31 cellular contexts compared by ENCODE assay signal in genomic region chr1:214372092-214372491, GRCh38.
A peak's percentile ranks its signal among the peaks of the same experiment; 100 is the strongest.
DNase-seq lines count a peak whose midpoint lies in the region; ATAC-seq, FAIRE-seq and TF ChIP-seq lines count a peak whose summit lies in the region.
"Had no signal": no experiment of that assay in that cellular context is flagged by ENCODE, and none has a peak within 500 bp of the region (broad histone marks: within the 10 kb centered on the region; RNA-seq: fewer than 3 reads in every experiment).

No MANE protein-coding gene starts in this region.

- no peaks in the 10 kb centered on the region for H3K27me3 ChIP-seq in endothelial cell of umbilical vein (ENCODE audit: control insufficient read depth in 2 of 2, insufficient read depth in 2 of 2, low read length in 2 of 2)
- H3K27me3 ChIP-seq: sigmoid colon had no signal

- TF ChIP-seq CTCF in endothelial cell of umbilical vein (IDR thresholded peaks at IDR 0.05; ENCODE audit: extremely low read depth in 1 of 2, insufficient read depth in 1 of 2, low read depth in 1 of 2, low read length in 2 of 2) (no peak), mesothelial cell of epicardium (IDR thresholded peaks at IDR 0.05; ENCODE audit: unreplicated experiment) (no peak)

- H3K4me1 Mint-ChIP-seq in mesothelial cell of epicardium: peaks cover 65% of the 10 kb centered on the region
- H3K4me1 Mint-ChIP-seq in activated CD4-positive, alpha-beta memory T cell treated with anti-CD3 and anti-CD28 coated beads, Interleukin-2, amount 10 ng/mL, durations not matched to agents 7 days and 5 days: no peaks in the 10 kb centered on the region
- H3K4me1 Mint-ChIP-seq: activated naive CD4-positive, alpha-beta T cell treated with anti-CD3 and anti-CD28 coated beads, Interleukin-2, amount 50 U/mL, for 24 hours; activated T-helper 17 cell treated with anti-CD3 and anti-CD28 coated beads, Interleukin-2, amount 50 U/mL, for 72 hours; central memory CD8-positive, alpha-beta T cell; IgD-negative memory B cell; memory B cell; stimulated activated naive B cell treated with anti-CD40 and anti-IgM and Interleukin-4, amounts not matched to agents 10 μg/mL and 1 μg/mL and 100 μg/mL, for 72 hours had no signal

- no peaks in the 10 kb centered on the region for H3K79me2 ChIP-seq in endothelial cell of umbilical vein (ENCODE audit: control insufficient read depth, insufficient read depth, low read length)

- peak overlapping the region; percentile 92 for H3K27ac Mint-ChIP-seq in mesothelial cell of epicardium
- no peak overlapping the region for H3K27ac Mint-ChIP-seq in activated CD4-positive, alpha-beta memory T cell treated with anti-CD3 and anti-CD28 coated beads, Interleukin-2, amount 10 ng/mL, durations not matched to agents 7 days and 5 days
- H3K27ac Mint-ChIP-seq: activated naive CD4-positive, alpha-beta T cell treated with anti-CD3 and anti-CD28 coated beads, Interleukin-2, amount 50 U/mL, for 24 hours; activated T-helper 17 cell treated with anti-CD3 and anti-CD28 coated beads, Interleukin-2, amount 50 U/mL, for 72 hours; CD4-positive, alpha-beta T cell; IgD-negative memory B cell; memory B cell; natural killer cell treated with Interleukin-12 subunit alpha and Interleukin-12 subunit beta and Interleukin-15 and Interleukin-18, amount 100 ng/mL, for 72 hours; stimulated activated naive B cell treated with anti-CD40 and anti-IgM and Interleukin-4, amounts not matched to agents 10 μg/mL and 1 μg/mL and 100 μg/mL, for 72 hours had no signal

- H3K9me3 Mint-ChIP-seq in mesothelial cell of epicardium: no peaks in the 10 kb centered on the region
- H3K9me3 Mint-ChIP-seq in activated CD4-positive, alpha-beta memory T cell treated with anti-CD3 and anti-CD28 coated beads, Interleukin-2, amount 10 ng/mL, durations not matched to agents 7 days and 5 days: no peaks in the 10 kb centered on the region
- H3K9me3 Mint-ChIP-seq: activated naive CD4-positive, alpha-beta T cell treated with anti-CD3 and anti-CD28 coated beads, Interleukin-2, amount 50 U/mL, for 24 hours; activated T-helper 17 cell treated with anti-CD3 and anti-CD28 coated beads, Interleukin-2, amount 50 U/mL, for 72 hours; CD4-positive, alpha-beta T cell; central memory CD8-positive, alpha-beta T cell; natural killer cell treated with Interleukin-12 subunit alpha and Interleukin-12 subunit beta and Interleukin-15 and Interleukin-18, amount 100 ng/mL, for 72 hours had no signal

- H3K4me2 ChIP-seq in endothelial cell of umbilical vein (ENCODE audit: insufficient read depth, low read length): no peak overlapping the region

- no peak overlapping the region for H2AFZ ChIP-seq in endothelial cell of umbilical vein (ENCODE audit: low read depth, low read length)

- dilution Hi-C loops in endothelial cell of umbilical vein (cut with MboI; ENCODE audit: extremely low pct_ligation_motif_present, low sequenced_read_pairs): no loop called here

- H3K27me3 Mint-ChIP-seq in mesothelial cell of epicardium (ENCODE audit: low read depth): no peaks in the 10 kb centered on the region
- H3K27me3 Mint-ChIP-seq in activated CD4-positive, alpha-beta memory T cell treated with anti-CD3 and anti-CD28 coated beads, Interleukin-2, amount 10 ng/mL, durations not matched to agents 7 days and 5 days: peaks cover 4% of the 10 kb centered on the region

- no peak for FAIRE-seq in endothelial cell of umbilical vein (lab: Jason Lieb, UNC)
- FAIRE-seq: GM18507 had no signal

- H3K9me1 ChIP-seq in endothelial cell of umbilical vein (replicated peaks; ENCODE audit: control insufficient read depth, extremely low read depth, insufficient read depth, low read length): no peaks in the 10 kb centered on the region

- CTCF ChIA-PET in endothelial cell of umbilical vein (lab: Charles Lee): interaction anchor here (1.6 to 2.7 kb wide), 2 partner anchors 39 to 213 kb away, joined by 5 to 10 read pairs; no protein-coding TSS in a partner anchor
- CTCF ChIA-PET in activated CD4-positive, alpha-beta memory T cell treated with anti-CD3 and anti-CD28 coated beads, Interleukin-2, amount 10 ng/mL, durations not matched to agents 7 days and 5 days (lab: Charles Lee): no interaction called here

- H3K4me3 ChIP-seq in endothelial cell of umbilical vein (replicated peaks in 1 of 3; ENCODE audit: insufficient read depth in 1 of 3, low read depth in 1 of 3, low read length in 3 of 3): no peak overlapping the region
- H3K4me3 ChIP-seq: sigmoid colon had no signal

- H3K27ac ChIP-seq in endothelial cell of umbilical vein (ENCODE audit: insufficient read depth, low read depth, low read length): no peak overlapping the region
- peak overlapping the region; percentile 23 for H3K27ac ChIP-seq in temporal lobe (ENCODE audit: low read depth, low read length)
- H3K27ac ChIP-seq: sigmoid colon had no signal

- peaks cover 30% of the 10 kb centered on the region for H3K36me3 Mint-ChIP-seq in mesothelial cell of epicardium
- H3K36me3 Mint-ChIP-seq in activated CD4-positive, alpha-beta memory T cell treated with anti-CD3 and anti-CD28 coated beads, Interleukin-2, amount 10 ng/mL, durations not matched to agents 7 days and 5 days (ENCODE audit: low read depth): no peaks in the 10 kb centered on the region
- H3K36me3 Mint-ChIP-seq: activated naive CD4-positive, alpha-beta T cell treated with anti-CD3 and anti-CD28 coated beads, Interleukin-2, amount 50 U/mL, for 24 hours; IgD-negative memory B cell; memory B cell; natural killer cell treated with Interleukin-12 subunit alpha and Interleukin-12 subunit beta and Interleukin-15 and Interleukin-18, amount 100 ng/mL, for 72 hours; stimulated activated naive B cell treated with anti-CD40 and anti-IgM and Interleukin-4, amounts not matched to agents 10 μg/mL and 1 μg/mL and 100 μg/mL, for 72 hours had no signal

- H3K9ac ChIP-seq in endothelial cell of umbilical vein (replicated peaks; ENCODE audit: extremely low read depth, insufficient read depth, low read length): no peak overlapping the region

- H4K20me1 ChIP-seq in endothelial cell of umbilical vein (replicated peaks; ENCODE audit: control insufficient read depth, extremely low read depth, insufficient read depth, low read length): no peaks in the 10 kb centered on the region

- no peaks in the 10 kb centered on the region for H3K4me1 ChIP-seq in endothelial cell of umbilical vein (ENCODE audit: control insufficient read depth, extremely low read depth, insufficient read depth, low read length)

- DNase-seq in Right ventricle myocardium superior (no peak), Right ventricle myocardium inferior (ENCODE audit: missing footprints) (no peak), endothelial cell of umbilical vein (ENCODE audit: low read depth, low spot score) (peak; percentile 39), mesothelial cell of epicardium (ENCODE audit: low spot score in 2 of 2, unreplicated experiment in 2 of 2) (no peak), mesenteric fat pad (ENCODE audit: low spot score) (no peak), islet precursor cell (no peak)
- DNase-seq in activated CD4-positive, alpha-beta memory T cell treated with anti-CD3 and anti-CD28 coated beads, Interleukin-2, amount 10 ng/mL, durations not matched to agents 7 days and 5 days: no peak
- DNase-seq: 8988T; activated CD4-positive, alpha-beta T cell treated with anti-CD3 and anti-CD28 coated beads, Interleukin-2, amount 50 U/mL, for 48 hours; activated CD8-positive, alpha-beta memory T cell treated with anti-CD3 and anti-CD28 coated beads, Interleukin-2, amount 50 U/mL, for 4 hours; aorta; CD4-positive, alpha-beta T cell; H7; head of caudate nucleus; NCI-H1092 treated with DMSO at 0.1 percent for 48 hours; NCI-H2081 treated with DMSO at 0.1 percent for 48 hours; NCI-H345; NCI-H748 treated with DMSO at 0.1 percent for 48 hours; RPMI8226; sigmoid colon; stimulated activated CD4-positive, alpha-beta T cell treated with anti-CD3 and anti-CD28 coated beads, Interleukin-15, amount 100 ng/mL, for 24 hours; stimulated activated naive B cell treated with anti-CD40 and anti-IgM and Interleukin-4, amounts not matched to agents 10 μg/mL and 1 μg/mL and 100 μg/mL, for 72 hours had no signal

- H3K9me3 ChIP-seq in endothelial cell of umbilical vein (replicated peaks; ENCODE audit: control insufficient read depth, insufficient read depth, low read length): no peaks in the 10 kb centered on the region
- H3K9me3 ChIP-seq: sigmoid colon had no signal

- no peak overlapping the region for H3K4me3 Mint-ChIP-seq in mesothelial cell of epicardium
- H3K4me3 Mint-ChIP-seq in activated CD4-positive, alpha-beta memory T cell treated with anti-CD3 and anti-CD28 coated beads, Interleukin-2, amount 10 ng/mL, durations not matched to agents 7 days and 5 days: no peak overlapping the region
- H3K4me3 Mint-ChIP-seq: activated naive CD4-positive, alpha-beta T cell treated with anti-CD3 and anti-CD28 coated beads, Interleukin-2, amount 50 U/mL, for 24 hours; activated T-helper 17 cell treated with anti-CD3 and anti-CD28 coated beads, Interleukin-2, amount 50 U/mL, for 72 hours; CD4-positive, alpha-beta T cell; central memory CD8-positive, alpha-beta T cell; IgD-negative memory B cell; memory B cell; natural killer cell treated with Interleukin-12 subunit alpha and Interleukin-12 subunit beta and Interleukin-15 and Interleukin-18, amount 100 ng/mL, for 72 hours; stimulated activated naive B cell treated with anti-CD40 and anti-IgM and Interleukin-4, amounts not matched to agents 10 μg/mL and 1 μg/mL and 100 μg/mL, for 72 hours had no signal

- BruUV-seq in endothelial cell of umbilical vein (replicated peaks; lab: Mats Ljungman, UMichigan): no TSS peak

- no peak for TF ChIP-seq POLR2A in endothelial cell of umbilical vein (IDR thresholded peaks at IDR 0.05; ENCODE audit: low read depth, low read length)

- peaks cover 14 to 18% of the 10 kb centered on the region in 2 experiments for H3K36me3 ChIP-seq in endothelial cell of umbilical vein (ENCODE audit: control insufficient read depth in 2 of 2, extremely low read depth in 1 of 2, insufficient read depth in 2 of 2, low read length in 2 of 2)

- intact Hi-C loops in Right ventricle myocardium superior (cut with DNase I): no loop called here
- intact Hi-C loops in Right ventricle myocardium inferior (cut with DNase I): no loop called here
- intact Hi-C loops in endothelial cell of umbilical vein (cut with micrococcal nuclease): no loop called here

- peak; percentile 43 for ATAC-seq in Right ventricle myocardium superior (ENCODE audit: poor library complexity)
- ATAC-seq in Right ventricle myocardium inferior: no peak
- ATAC-seq: activated CD4-positive, CD25-positive, alpha-beta regulatory T cell treated with anti-CD3 and anti-CD28 coated beads, Interleukin-2, amount 50 U/mL, for 24 hours; activated T-helper 17 cell treated with anti-CD3 and anti-CD28 coated beads, Interleukin-2, amount 50 U/mL, for 72 hours; natural killer cell treated with Interleukin-12 subunit alpha and Interleukin-12 subunit beta and Interleukin-15 and Interleukin-18, amount 100 ng/mL, for 72 hours; stimulated activated naive B cell treated with anti-CD40 and anti-IgM and Interleukin-4, amounts not matched to agents 10 μg/mL and 1 μg/mL and 100 μg/mL, for 72 hours had no signal

- POLR2A ChIA-PET in endothelial cell of umbilical vein (lab: Charles Lee): no interaction called here
- POLR2A ChIA-PET in activated CD4-positive, alpha-beta memory T cell treated with anti-CD3 and anti-CD28 coated beads, Interleukin-2, amount 10 ng/mL, durations not matched to agents 7 days and 5 days (lab: Charles Lee): no interaction called here
